Comparison of ENCODE assay signal across 23 cellular contexts in the genomic region with DNA sequence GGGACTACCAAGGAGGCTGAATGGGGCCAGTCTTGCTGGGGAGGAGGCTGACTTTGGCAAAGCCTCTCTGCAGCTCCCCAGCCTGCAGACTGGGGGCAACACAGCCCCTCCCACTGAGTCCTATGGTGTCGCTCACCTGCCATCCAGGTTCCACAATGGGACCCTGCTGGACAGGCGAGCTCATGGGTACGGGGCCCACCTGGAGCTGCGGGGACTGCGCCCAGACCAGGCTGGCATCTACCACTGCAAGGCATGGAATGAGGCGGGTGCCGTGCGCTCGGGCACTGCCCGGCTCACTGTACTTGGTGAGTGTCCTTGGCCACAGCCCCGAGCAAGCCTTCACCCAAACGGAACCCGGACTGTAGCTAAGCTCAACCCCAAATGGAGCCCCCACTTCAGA. TPM values are rescaled to one million over a fixed set of nuclear protein-coding genes. Genes with fewer than 3 reads are reported as not detected.
A peak's percentile ranks its signal among the peaks of the same experiment; 100 is the strongest.
DNase-seq lines count a peak whose midpoint lies in the region; ATAC-seq, FAIRE-seq and TF ChIP-seq lines count a peak whose summit lies in the region.
"Had no signal": no experiment of that assay in that cellular context is flagged by ENCODE, and none has a peak within 500 bp of the region (broad histone marks: within the 10 kb centered on the region; RNA-seq: fewer than 3 reads in every experiment).

No MANE protein-coding gene starts in this region.

- intact Hi-C loops in kidney (cut with DNase I) = no loop called here

- H3K9ac ChIP-seq in kidney (ENCODE audit: low read length in 2 of 2) = no peak overlapping the region
- H3K9ac ChIP-seq: BLaER1, GM23248 had no signal

- no peaks in the 10 kb centered on the region for H3K79me2 ChIP-seq in osteoblast (ENCODE audit: insufficient read depth, low read length)

- no peaks in the 10 kb centered on the region for H4K20me1 ChIP-seq in osteoblast (ENCODE audit: insufficient read depth, low read length)
- H4K20me1 ChIP-seq: BLaER1 had no signal

- H3K27me3 Mint-ChIP-seq in activated naive CD8-positive, alpha-beta T cell treated with anti-CD3 and anti-CD28 coated beads, Interleukin-2, amount 10 ng/mL, durations not matched to agents 7 days and 5 days = peaks cover 14% of the 10 kb centered on the region
- peaks cover 11% of the 10 kb centered on the region for H3K27me3 Mint-ChIP-seq in activated naive CD8-positive, alpha-beta T cell treated with anti-CD3 and anti-CD28 coated beads for 36 hours

- H3K4me1 ChIP-seq in RWPE2 (ENCODE audit: insufficient read depth, poor library complexity, severe bottlenecking) (no peaks in the 10 kb centered on the region), kidney (ENCODE audit: control insufficient read depth in 1 of 2, insufficient read depth in 1 of 2, low read depth in 1 of 2, low read length in 2 of 2) (peaks cover 5 to 14% of the 10 kb centered on the region in 2 donors), osteoblast (ENCODE audit: insufficient read depth, low read length) (peaks cover 11% of the 10 kb centered on the region)

- no peak for ATAC-seq in activated naive CD8-positive, alpha-beta T cell treated with anti-CD3 and anti-CD28 coated beads, Interleukin-2, amount 10 ng/mL, durations not matched to agents 7 days and 5 days (ENCODE audit: low read depth)
- ATAC-seq in RWPE2 (ENCODE audit: low read depth) = no peak
- ATAC-seq in HG02759 (IDR thresholded peaks at IDR 0.05; ENCODE audit: unreplicated experiment) = no peak
- ATAC-seq: HCT116 had no signal

- no peaks in the 10 kb centered on the region for H3K36me3 Mint-ChIP-seq in activated naive CD8-positive, alpha-beta T cell treated with anti-CD3 and anti-CD28 coated beads, Interleukin-2, amount 10 ng/mL, durations not matched to agents 7 days and 5 days
- no peaks in the 10 kb centered on the region for H3K36me3 Mint-ChIP-seq in activated naive CD8-positive, alpha-beta T cell treated with anti-CD3 and anti-CD28 coated beads for 36 hours
- H3K36me3 Mint-ChIP-seq: CD4-positive, alpha-beta memory T cell had no signal

- no peaks in the 10 kb centered on the region for H3K9me3 Mint-ChIP-seq in activated naive CD8-positive, alpha-beta T cell treated with anti-CD3 and anti-CD28 coated beads, Interleukin-2, amount 10 ng/mL, durations not matched to agents 7 days and 5 days
- H3K9me3 Mint-ChIP-seq in activated naive CD8-positive, alpha-beta T cell treated with anti-CD3 and anti-CD28 coated beads for 36 hours = no peaks in the 10 kb centered on the region
- H3K9me3 Mint-ChIP-seq: CD4-positive, alpha-beta memory T cell; H9 had no signal

- peaks cover 19% of the 10 kb centered on the region for H3K4me1 Mint-ChIP-seq in activated naive CD8-positive, alpha-beta T cell treated with anti-CD3 and anti-CD28 coated beads, Interleukin-2, amount 10 ng/mL, durations not matched to agents 7 days and 5 days
- peaks cover 15% of the 10 kb centered on the region for H3K4me1 Mint-ChIP-seq in activated naive CD8-positive, alpha-beta T cell treated with anti-CD3 and anti-CD28 coated beads for 36 hours

- POLR2A ChIA-PET in activated naive CD8-positive, alpha-beta T cell treated with anti-CD3 and anti-CD28 coated beads, Interleukin-2, amount 10 ng/mL, durations not matched to agents 7 days and 5 days (lab: Charles Lee) = no interaction called here

- H2AFZ ChIP-seq in osteoblast (ENCODE audit: low read length) = no peak overlapping the region
- H2AFZ ChIP-seq: GM23248 had no signal

- no peak overlapping the region for H3K27ac Mint-ChIP-seq in activated naive CD8-positive, alpha-beta T cell treated with anti-CD3 and anti-CD28 coated beads, Interleukin-2, amount 10 ng/mL, durations not matched to agents 7 days and 5 days
- H3K27ac Mint-ChIP-seq in activated naive CD8-positive, alpha-beta T cell treated with anti-CD3 and anti-CD28 coated beads for 36 hours = no peak overlapping the region
- H3K27ac Mint-ChIP-seq: B cell, H9 had no signal

- DNase-seq in activated naive CD8-positive, alpha-beta T cell treated with anti-CD3 and anti-CD28 coated beads, Interleukin-2, amount 10 ng/mL, durations not matched to agents 7 days and 5 days = peak; percentile 25
- no peak for DNase-seq in activated naive CD8-positive, alpha-beta T cell treated with anti-CD3 and anti-CD28 coated beads for 36 hours
- DNase-seq in RWPE2 (ENCODE audit: low spot score) (peak; percentile 55), kidney (peak; percentile 65), osteoblast (ENCODE audit: insufficient read length, low spot score, missing footprints) (peak; percentile 83), middle frontal gyrus (ENCODE audit: extremely low spot score, low spot score) (no peak), SK-N-DZ (ENCODE audit: low spot score) (no peak)
- DNase-seq: Calu3, COR-L47, DMS53, DMS79 treated with DMSO at 0.1 percent for 48 hours, GF-D8, GM23248, H9 had no signal

- H3K4me2 ChIP-seq in osteoblast (ENCODE audit: insufficient read depth, low read length) = no peak overlapping the region
- H3K4me2 ChIP-seq: BLaER1 had no signal

- H3K9me3 ChIP-seq in RWPE2 (ENCODE audit: severe bottlenecking) (no peaks in the 10 kb centered on the region), kidney (ENCODE audit: control insufficient read depth in 1 of 2, low read length in 2 of 2) (no peaks in the 10 kb centered on the region), osteoblast (ENCODE audit: low read depth, low read length) (no peaks in the 10 kb centered on the region)
- H3K9me3 ChIP-seq: BLaER1 had no signal

- peaks cover 9% of the 10 kb centered on the region for H3K27me3 ChIP-seq in RWPE2 (ENCODE audit: insufficient read depth, poor library complexity, severe bottlenecking)
- H3K27me3 ChIP-seq in osteoblast (ENCODE audit: insufficient read depth, low read length) = peaks cover 9% of the 10 kb centered on the region

- H3K27ac ChIP-seq in RWPE2 (ENCODE audit: poor library complexity, severe bottlenecking) (no peak overlapping the region), kidney (ENCODE audit: low read depth in 2 of 2, low read length in 2 of 2) (no peak overlapping the region), osteoblast (ENCODE audit: low read depth, low read length) (no peak overlapping the region)
- H3K27ac ChIP-seq: 22Rv1, BLaER1, GM23248 had no signal

- no peak overlapping the region for H3K4me3 ChIP-seq in RWPE2 (ENCODE audit: severe bottlenecking)
- H3K4me3 ChIP-seq in kidney (ENCODE audit: low read length in 2 of 2) = no peak overlapping the region
- no peak overlapping the region for H3K4me3 ChIP-seq in osteoblast (ENCODE audit: insufficient read depth, low read length)
- H3K4me3 ChIP-seq: BLaER1, GM23248 had no signal

- H3K36me3 ChIP-seq in RWPE2 (ENCODE audit: low read depth) (no peaks in the 10 kb centered on the region), kidney (ENCODE audit: control insufficient read depth in 1 of 2, insufficient read depth in 2 of 2, low read length in 2 of 2) (no peaks in the 10 kb centered on the region), osteoblast (ENCODE audit: insufficient read depth, low read length) (no peaks in the 10 kb centered on the region)
- H3K36me3 ChIP-seq: BLaER1 had no signal

- TF ChIP-seq CTCF in RWPE2 (IDR thresholded peaks at IDR 0.05; ENCODE audit: poor library complexity, severe bottlenecking) (no peak), kidney (IDR thresholded peaks at IDR 0.05; ENCODE audit: borderline replicate concordance, extremely low read depth, insufficient read depth) (no peak), osteoblast (IDR thresholded peaks at IDR 0.05; ENCODE audit: extremely low read depth, low read depth, low read length) (no peak)

- FAIRE-seq in kidney (lab: Jason Lieb, UNC) = no peak
- FAIRE-seq: A204.1, GM12891, GM18507 had no signal

- H3K4me3 Mint-ChIP-seq in activated naive CD8-positive, alpha-beta T cell treated with anti-CD3 and anti-CD28 coated beads, Interleukin-2, amount 10 ng/mL, durations not matched to agents 7 days and 5 days = no peak overlapping the region
- H3K4me3 Mint-ChIP-seq in activated naive CD8-positive, alpha-beta T cell treated with anti-CD3 and anti-CD28 coated beads for 36 hours = no peak overlapping the region
- H3K4me3 Mint-ChIP-seq: H9 had no signal

RNA-seq across cellular contexts. Expression of gene CILP2, which starts 5.0 kb away (rescaled TPM):
- total RNA-seq in activated naive CD8-positive, alpha-beta T cell treated with anti-CD3 and anti-CD28 coated beads, Interleukin-2, amount 10 ng/mL, durations not matched to agents 7 days and 5 days = under 1 TPM; 0.11 to 0.14 TPM
- under 1 TPM; 0.18 to 0.23 TPM for total RNA-seq in activated naive CD8-positive, alpha-beta T cell treated with anti-CD3 and anti-CD28 coated beads for 36 hours
- total RNA-seq in kidney (0.41 TPM), osteoblast (0.72 and 0.88 TPM in 2 replicates)
- polyA plus RNA-seq in kidney (ENCODE audit: insufficient read depth, low read depth, low replicate concordance) = not detected
- 1.1 and 1.8 TPM in 2 replicates for polyA plus RNA-seq in SK-N-DZ (2014; cell fraction: cytosol; rRNA removed)
- polyA plus RNA-seq in SK-N-DZ (2014; cell fraction: nucleus; rRNA removed) = 2.3 and 3.6 TPM in 2 replicates
- polyA plus RNA-seq: CD4-positive, alpha-beta memory T cell had no signal

RNA-seq across cellular contexts. Expression of gene YJEFN3, which starts 14.4 kb away (rescaled TPM):
- 10 to 100 TPM; 11.7 to 11.9 TPM for total RNA-seq in activated naive CD8-positive, alpha-beta T cell treated with anti-CD3 and anti-CD28 coated beads, Interleukin-2, amount 10 ng/mL, durations not matched to agents 7 days and 5 days
- 1 to 10 TPM; 5.7 to 7.8 TPM for total RNA-seq in activated naive CD8-positive, alpha-beta T cell treated with anti-CD3 and anti-CD28 coated beads for 36 hours
- 3.7 TPM for total RNA-seq in kidney
- 3.1 TPM for polyA plus RNA-seq in kidney (ENCODE audit: insufficient read depth, low read depth, low replicate concordance)
- under 0.01 and 0.29 TPM in 2 replicates for total RNA-seq in osteoblast
- 1.3 and 2.1 TPM in 2 replicates for polyA plus RNA-seq in SK-N-DZ (2014; cell fraction: cytosol; rRNA removed)
- polyA plus RNA-seq in SK-N-DZ (2014; cell fraction: nucleus; rRNA removed) = 8.0 and 27.0 TPM in 2 replicates
- total RNA-seq: GM23248 had no signal

RNA-seq across cellular contexts. Expression of gene NDUFA13, which starts 27.1 kb away (rescaled TPM):
- 100 to 1,000 TPM; 306 to 336 TPM for total RNA-seq in activated naive CD8-positive, alpha-beta T cell treated with anti-CD3 and anti-CD28 coated beads, Interleukin-2, amount 10 ng/mL, durations not matched to agents 7 days and 5 days
- 100 to 1,000 TPM; 306 to 312 TPM for total RNA-seq in activated naive CD8-positive, alpha-beta T cell treated with anti-CD3 and anti-CD28 coated beads for 36 hours
- total RNA-seq in kidney (328 TPM), osteoblast (160 and 202 TPM in 2 replicates)
- 627 TPM for polyA plus RNA-seq in kidney (ENCODE audit: insufficient read depth, low read depth, low replicate concordance)
- polyA plus RNA-seq in SK-N-DZ (2014; cell fraction: cytosol; rRNA removed) = 38.2 and 54.5 TPM in 2 replicates
- polyA plus RNA-seq in SK-N-DZ (2014; cell fraction: nucleus; rRNA removed) = 66.8 and 68.6 TPM in 2 replicates

RNA-seq across cellular contexts. Expression of gene TSSK6, which starts 27.8 kb away (rescaled TPM):
- total RNA-seq in activated naive CD8-positive, alpha-beta T cell treated with anti-CD3 and anti-CD28 coated beads, Interleukin-2, amount 10 ng/mL, durations not matched to agents 7 days and 5 days = 1 to 10 TPM; 5.8 to 6.5 TPM
- total RNA-seq in activated naive CD8-positive, alpha-beta T cell treated with anti-CD3 and anti-CD28 coated beads for 36 hours = 1 to 10 TPM; 3.0 to 3.1 TPM
- 3.7 TPM for total RNA-seq in kidney
- 1.4 TPM for polyA plus RNA-seq in kidney (ENCODE audit: insufficient read depth, low read depth, low replicate concordance)
- 2.7 and 4.3 TPM in 2 replicates for total RNA-seq in osteoblast
- polyA plus RNA-seq in SK-N-DZ (2014; cell fraction: cytosol; rRNA removed) = 3.9 and 5.5 TPM in 2 replicates
- 1.3 and 5.3 TPM in 2 replicates for polyA plus RNA-seq in SK-N-DZ (2014; cell fraction: nucleus; rRNA removed)

Comparison
In these comparisons a context has a peak if more than half of its experiments do, and no peak if none do; other contexts are left out.
1. DNase-seq: peak in activated naive CD8-positive, alpha-beta T cell treated with anti-CD3 and anti-CD28 coated beads, Interleukin-2, amount 10 ng/mL, durations not matched to agents 7 days and 5 days (single experiment), RWPE2 (single experiment), kidney (single experiment) and osteoblast (single experiment); none in activated naive CD8-positive, alpha-beta T cell treated with anti-CD3 and anti-CD28 coated beads for 36 hours (single experiment), middle frontal gyrus (single experiment) and SK-N-DZ (single experiment).